In the genomic region with DNA sequence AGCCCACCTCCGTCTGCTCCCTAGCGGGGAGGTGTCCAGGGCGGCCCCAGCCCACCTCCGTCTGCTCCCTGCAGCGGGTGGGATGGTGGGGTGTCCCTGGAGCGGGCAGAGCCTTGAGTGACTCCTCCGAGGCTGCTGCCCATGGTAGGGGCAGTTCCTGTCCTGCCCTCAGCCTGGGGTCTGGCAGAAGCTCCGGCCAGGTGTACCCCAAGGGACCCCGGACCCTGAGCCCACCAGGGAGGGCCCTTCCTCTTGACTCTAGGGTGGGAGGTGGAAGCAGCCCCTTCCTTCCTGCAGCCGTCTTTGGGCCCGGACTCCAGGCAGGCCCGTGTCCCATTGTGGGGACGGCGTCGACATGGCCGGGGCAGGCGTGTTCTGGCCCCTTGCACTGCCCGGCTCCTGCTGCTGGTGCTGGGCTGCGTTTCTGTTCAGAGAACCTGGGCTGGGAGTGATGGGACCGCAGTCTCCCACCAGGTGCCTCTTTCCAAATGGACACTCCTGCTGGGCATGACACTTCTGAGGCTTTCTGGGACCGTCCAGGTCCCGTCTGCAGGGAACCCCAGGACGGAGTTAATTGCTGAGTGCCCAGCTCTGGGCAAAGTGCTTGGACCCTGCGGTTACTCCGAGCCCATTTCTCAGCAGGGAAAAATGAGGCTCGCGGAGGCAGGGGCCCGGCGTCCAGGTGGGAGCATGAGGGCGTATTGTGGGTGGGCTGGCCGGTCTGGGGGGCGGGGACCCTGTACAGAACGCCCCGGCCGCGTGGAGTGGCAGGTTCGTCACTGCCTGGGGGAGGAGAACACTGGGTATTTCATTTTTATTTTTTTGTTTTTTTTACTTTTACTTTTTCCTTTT, we compare ENCODE assay signal across 17 cellular contexts.
DNase-seq lines count a peak whose midpoint lies in the region; ATAC-seq and TF ChIP-seq lines count a peak whose summit lies in the region.
"Had no signal": no experiment of that assay in that cellular context is flagged by ENCODE, and none has a peak within 500 bp of the region (broad histone marks: within the 10 kb centered on the region; RNA-seq: fewer than 3 reads in every experiment).

No MANE protein-coding gene starts in this region.

- H3K4me1 ChIP-seq in BLaER1 treated with 17β-estradiol and CSF1 and Interleukin-3, amounts not matched to agents 10 nM and 100 nM = peaks cover 61 to 98% (median 73%) of the 10 kb centered on the region in 10 experiments
- no peaks in the 10 kb centered on the region for H3K4me1 ChIP-seq in RWPE2 (ENCODE audit: insufficient read depth, poor library complexity, severe bottlenecking)

- no peaks in the 10 kb centered on the region for H3K9me3 ChIP-seq in BLaER1 treated with 17β-estradiol and CSF1 and Interleukin-3, amounts not matched to agents 10 nM and 100 nM (replicated peaks in 1 of 11)
- no peaks in the 10 kb centered on the region for H3K9me3 ChIP-seq in RWPE2 (ENCODE audit: severe bottlenecking)
- H3K9me3 ChIP-seq: SK-N-SH had no signal

- peaks cover 49 to 95% (median 65%) of the 10 kb centered on the region in 11 experiments for H4K20me1 ChIP-seq in BLaER1 treated with 17β-estradiol and CSF1 and Interleukin-3, amounts not matched to agents 10 nM and 100 nM

- peaks cover 27% of the 10 kb centered on the region for H3K4me1 Mint-ChIP-seq in memory B cell

- H3K9ac ChIP-seq in BLaER1 treated with 17β-estradiol and CSF1 and Interleukin-3, amounts not matched to agents 10 nM and 100 nM = peak overlapping the region in 3 of 11 experiments; percentile 9 to 15 (median 11); a peak in 2 of 22 replicates
- H3K9ac ChIP-seq: SK-N-SH had no signal

- H3K36me3 Mint-ChIP-seq in memory B cell = peaks cover 2% of the 10 kb centered on the region

- peak overlapping the region in 6 of 11 experiments; percentile 4 to 32 (median 16); a peak in 9 of 22 replicates for H3K27ac ChIP-seq in BLaER1 treated with 17β-estradiol and CSF1 and Interleukin-3, amounts not matched to agents 10 nM and 100 nM
- H3K27ac ChIP-seq in RWPE2 (ENCODE audit: poor library complexity, severe bottlenecking) = no peak overlapping the region
- H3K27ac ChIP-seq: C4-2B had no signal

- H3K4me3 Mint-ChIP-seq in memory B cell = no peak overlapping the region

- no peak overlapping the region for H3K4me3 ChIP-seq in BLaER1 treated with 17β-estradiol and CSF1 and Interleukin-3, amounts not matched to agents 10 nM and 100 nM
- H3K4me3 ChIP-seq in RWPE2 (ENCODE audit: severe bottlenecking) = no peak overlapping the region

- H3K27me3 Mint-ChIP-seq in memory B cell = no peaks in the 10 kb centered on the region

- peak overlapping the region; percentile 93 for H3K27ac Mint-ChIP-seq in memory B cell

- TF ChIP-seq CTCF in RWPE2 (IDR thresholded peaks at IDR 0.05; ENCODE audit: poor library complexity, severe bottlenecking) = no peak

- H3K9me3 Mint-ChIP-seq in memory B cell = no peaks in the 10 kb centered on the region

- DNase-seq in RWPE2 (ENCODE audit: low spot score) = peak; percentile 34
- no peak for DNase-seq in memory B cell (ENCODE audit: low spot score in 2 of 2)
- no peak for DNase-seq in T-helper 1 cell
- no peak for DNase-seq in NCI-H2227 treated with DMSO at 0.1 percent for 48 hours (lab: John Stamatoyannopoulos, UW)
- DNase-seq: DMS153, HCEC 1CT, KBM-7, NCI-H1048, NCI-H146, NCI-H2107, NCI-H446 treated with DMSO at 0.1 percent for 48 hours, NCI-H774, Right ventricle myocardium superior had no signal

- no peak for ATAC-seq in RWPE2 (ENCODE audit: low read depth)
- no peak for ATAC-seq in memory B cell (ENCODE audit: low read depth)
- ATAC-seq in GM18520 (IDR thresholded peaks at IDR 0.05; ENCODE audit: unreplicated experiment) = no peak

- peaks cover 11 to 59% (median 26%) of the 10 kb centered on the region in 11 experiments; a peak in 21 of 22 replicates for H3K36me3 ChIP-seq in BLaER1 treated with 17β-estradiol and CSF1 and Interleukin-3, amounts not matched to agents 10 nM and 100 nM
- H3K36me3 ChIP-seq in RWPE2 (ENCODE audit: low read depth) = no peaks in the 10 kb centered on the region

- no peaks in the 10 kb centered on the region for H3K27me3 ChIP-seq in BLaER1 treated with 17β-estradiol and CSF1 and Interleukin-3, amounts not matched to agents 10 nM and 100 nM
- H3K27me3 ChIP-seq in RWPE2 (ENCODE audit: insufficient read depth, poor library complexity, severe bottlenecking) = no peaks in the 10 kb centered on the region

- H3K4me2 ChIP-seq in BLaER1 treated with 17β-estradiol and CSF1 and Interleukin-3, amounts not matched to agents 10 nM and 100 nM = peak overlapping the region in 7 of 11 experiments; percentile 7 to 95 (median 23); a peak in 7 of 22 replicates
- H3K4me2 ChIP-seq: SK-N-SH had no signal
